Comparison of ENCODE assay signal across 1 cellular context in the genomic region with DNA sequence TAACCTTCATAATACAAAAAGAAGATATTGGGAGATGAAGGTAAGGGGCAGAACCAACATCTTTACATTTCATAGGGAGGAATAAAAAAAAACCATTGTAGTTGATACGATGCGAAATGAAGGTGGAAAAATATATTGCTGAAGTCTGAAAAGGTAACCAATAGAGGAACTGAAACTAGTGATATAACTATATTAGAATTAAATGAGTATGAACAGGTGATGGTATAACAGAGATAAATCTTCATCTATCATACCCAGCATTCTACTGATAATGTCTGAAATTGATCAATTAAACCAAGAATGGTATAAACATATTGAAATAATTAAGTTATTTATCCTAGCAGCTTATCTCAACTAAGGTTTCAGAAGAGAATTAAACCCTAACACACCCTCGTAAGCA.
A peak's percentile ranks its signal among the peaks of the same experiment; 100 is the strongest.
TF ChIP-seq lines count a peak whose summit lies in the region.

No MANE protein-coding gene starts in this region.

TF ChIP-seq in GM12878, 131 proteins besides CTCF, POLR2A, EP300 and RAD21 (continued from another document):
- TF ChIP-seq, protein P1, sequence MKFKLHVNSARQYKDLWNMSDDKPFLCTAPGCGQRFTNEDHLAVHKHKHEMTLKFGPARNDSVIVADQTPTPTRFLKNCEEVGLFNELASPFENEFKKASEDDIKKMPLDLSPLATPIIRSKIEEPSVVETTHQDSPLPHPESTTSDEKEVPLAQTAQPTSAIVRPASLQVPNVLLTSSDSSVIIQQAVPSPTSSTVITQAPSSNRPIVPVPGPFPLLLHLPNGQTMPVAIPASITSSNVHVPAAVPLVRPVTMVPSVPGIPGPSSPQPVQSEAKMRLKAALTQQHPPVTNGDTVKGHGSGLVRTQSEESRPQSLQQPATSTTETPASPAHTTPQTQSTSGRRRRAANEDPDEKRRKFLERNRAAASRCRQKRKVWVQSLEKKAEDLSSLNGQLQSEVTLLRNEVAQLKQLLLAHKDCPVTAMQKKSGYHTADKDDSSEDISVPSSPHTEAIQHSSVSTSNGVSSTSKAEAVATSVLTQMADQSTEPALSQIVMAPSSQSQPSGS (IDR thresholded peaks at IDR 0.05; ENCODE audit: low read length), result no peak
- no peak for TF ChIP-seq SREBF2 (IDR thresholded peaks at IDR 0.05; ENCODE audit: low read length)
- no peak for TF ChIP-seq ATF7 (IDR thresholded peaks at IDR 0.05; ENCODE audit: low read depth)
- TF ChIP-seq, protein P2, sequence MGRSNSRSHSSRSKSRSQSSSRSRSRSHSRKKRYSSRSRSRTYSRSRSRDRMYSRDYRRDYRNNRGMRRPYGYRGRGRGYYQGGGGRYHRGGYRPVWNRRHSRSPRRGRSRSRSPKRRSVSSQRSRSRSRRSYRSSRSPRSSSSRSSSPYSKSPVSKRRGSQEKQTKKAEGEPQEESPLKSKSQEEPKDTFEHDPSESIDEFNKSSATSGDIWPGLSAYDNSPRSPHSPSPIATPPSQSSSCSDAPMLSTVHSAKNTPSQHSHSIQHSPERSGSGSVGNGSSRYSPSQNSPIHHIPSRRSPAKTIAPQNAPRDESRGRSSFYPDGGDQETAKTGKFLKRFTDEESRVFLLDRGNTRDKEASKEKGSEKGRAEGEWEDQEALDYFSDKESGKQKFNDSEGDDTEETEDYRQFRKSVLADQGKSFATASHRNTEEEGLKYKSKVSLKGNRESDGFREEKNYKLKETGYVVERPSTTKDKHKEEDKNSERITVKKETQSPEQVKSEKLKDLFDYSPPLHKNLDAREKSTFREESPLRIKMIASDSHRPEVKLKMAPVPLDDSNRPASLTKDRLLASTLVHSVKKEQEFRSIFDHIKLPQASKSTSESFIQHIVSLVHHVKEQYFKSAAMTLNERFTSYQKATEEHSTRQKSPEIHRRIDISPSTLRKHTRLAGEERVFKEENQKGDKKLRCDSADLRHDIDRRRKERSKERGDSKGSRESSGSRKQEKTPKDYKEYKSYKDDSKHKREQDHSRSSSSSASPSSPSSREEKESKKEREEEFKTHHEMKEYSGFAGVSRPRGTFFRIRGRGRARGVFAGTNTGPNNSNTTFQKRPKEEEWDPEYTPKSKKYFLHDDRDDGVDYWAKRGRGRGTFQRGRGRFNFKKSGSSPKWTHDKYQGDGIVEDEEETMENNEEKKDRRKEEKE (IDR thresholded peaks at IDR 0.05), result no peak
- TF ChIP-seq PAX5 (IDR thresholded peaks at IDR 0.05; ENCODE audit: borderline replicate concordance, low read depth, low read length), result no peak
- no peak for TF ChIP-seq EED (IDR thresholded peaks at IDR 0.05; ENCODE audit: low read depth)
- TF ChIP-seq FOXK2 (IDR thresholded peaks at IDR 0.05), result no peak
- no peak for TF ChIP-seq FOS (IDR thresholded peaks at IDR 0.05; ENCODE audit: borderline replicate concordance, extremely low read depth, insufficient read length)
- TF ChIP-seq ZNF622 (IDR thresholded peaks at IDR 0.05), result no peak
- TF ChIP-seq KLF5 (IDR thresholded peaks at IDR 0.05; ENCODE audit: partially characterized antibody), result no peak
- no peak for TF ChIP-seq ZZZ3 (IDR thresholded peaks at IDR 0.05; ENCODE audit: control insufficient read depth, insufficient read length, low read depth)
- peak; percentile 81 for TF ChIP-seq SPI1 (IDR thresholded peaks at IDR 0.05; ENCODE audit: borderline replicate concordance, insufficient read depth, low read depth, low read length)
- TF ChIP-seq MTA3 (IDR thresholded peaks at IDR 0.05; ENCODE audit: borderline replicate concordance, low read length), result no peak
- no peak for TF ChIP-seq KAT2A (conservative IDR thresholded peaks at IDR 0.05; ENCODE audit: control insufficient read depth, low read depth, low read length)
- TF ChIP-seq MTA2 (IDR thresholded peaks at IDR 0.05; ENCODE audit: low read depth), result peak; percentile 31; the same call in 1 of the 2 replicates
- TF ChIP-seq MLLT1 (IDR thresholded peaks at IDR 0.05), result peak; percentile 70
- TF ChIP-seq USF2 (IDR thresholded peaks at IDR 0.05; ENCODE audit: borderline replicate concordance, low read depth, low read length), result no peak
- peak; percentile 89 for TF ChIP-seq JUNB (IDR thresholded peaks at IDR 0.05)
- no peak for TF ChIP-seq CBX5 (IDR thresholded peaks at IDR 0.05; ENCODE audit: low read depth)
- TF ChIP-seq TBL1XR1 (IDR thresholded peaks at IDR 0.05; ENCODE audit: low read depth, low read length), result no peak
- no peak for TF ChIP-seq SIX5 (IDR thresholded peaks at IDR 0.05; ENCODE audit: low read depth, low read length, severe bottlenecking)
- TF ChIP-seq CBFB (IDR thresholded peaks at IDR 0.05; ENCODE audit: low read depth), result no peak
- TF ChIP-seq DPF2 (IDR thresholded peaks at IDR 0.05), result peak; percentile 31; the same call in 1 of the 2 replicates
- TF ChIP-seq CEBPZ (IDR thresholded peaks at IDR 0.05; ENCODE audit: low read depth, low read length), result no peak
- TF ChIP-seq, protein P3, sequence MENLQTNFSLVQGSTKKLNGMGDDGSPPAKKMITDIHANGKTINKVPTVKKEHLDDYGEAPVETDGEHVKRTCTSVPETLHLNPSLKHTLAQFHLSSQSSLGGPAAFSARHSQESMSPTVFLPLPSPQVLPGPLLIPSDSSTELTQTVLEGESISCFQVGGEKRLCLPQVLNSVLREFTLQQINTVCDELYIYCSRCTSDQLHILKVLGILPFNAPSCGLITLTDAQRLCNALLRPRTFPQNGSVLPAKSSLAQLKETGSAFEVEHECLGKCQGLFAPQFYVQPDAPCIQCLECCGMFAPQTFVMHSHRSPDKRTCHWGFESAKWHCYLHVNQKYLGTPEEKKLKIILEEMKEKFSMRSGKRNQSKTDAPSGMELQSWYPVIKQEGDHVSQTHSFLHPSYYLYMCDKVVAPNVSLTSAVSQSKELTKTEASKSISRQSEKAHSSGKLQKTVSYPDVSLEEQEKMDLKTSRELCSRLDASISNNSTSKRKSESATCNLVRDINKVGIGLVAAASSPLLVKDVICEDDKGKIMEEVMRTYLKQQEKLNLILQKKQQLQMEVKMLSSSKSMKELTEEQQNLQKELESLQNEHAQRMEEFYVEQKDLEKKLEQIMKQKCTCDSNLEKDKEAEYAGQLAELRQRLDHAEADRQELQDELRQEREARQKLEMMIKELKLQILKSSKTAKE (IDR thresholded peaks at IDR 0.05; ENCODE audit: low read depth, poor library complexity, severe bottlenecking), result no peak
- no peak for TF ChIP-seq HDGF (IDR thresholded peaks at IDR 0.05)
- TF ChIP-seq YBX1 (IDR thresholded peaks at IDR 0.05), result no peak
- TF ChIP-seq SMAD5 (IDR thresholded peaks at IDR 0.05; ENCODE audit: low read depth), result no peak
- TF ChIP-seq NR2C1 (IDR thresholded peaks at IDR 0.05), result no peak
- TF ChIP-seq MEF2B (IDR thresholded peaks at IDR 0.05; ENCODE audit: partially characterized antibody, poor library complexity, severe bottlenecking), result no peak
- no peak for TF ChIP-seq NBN (IDR thresholded peaks at IDR 0.05)
- TF ChIP-seq, protein P4, sequence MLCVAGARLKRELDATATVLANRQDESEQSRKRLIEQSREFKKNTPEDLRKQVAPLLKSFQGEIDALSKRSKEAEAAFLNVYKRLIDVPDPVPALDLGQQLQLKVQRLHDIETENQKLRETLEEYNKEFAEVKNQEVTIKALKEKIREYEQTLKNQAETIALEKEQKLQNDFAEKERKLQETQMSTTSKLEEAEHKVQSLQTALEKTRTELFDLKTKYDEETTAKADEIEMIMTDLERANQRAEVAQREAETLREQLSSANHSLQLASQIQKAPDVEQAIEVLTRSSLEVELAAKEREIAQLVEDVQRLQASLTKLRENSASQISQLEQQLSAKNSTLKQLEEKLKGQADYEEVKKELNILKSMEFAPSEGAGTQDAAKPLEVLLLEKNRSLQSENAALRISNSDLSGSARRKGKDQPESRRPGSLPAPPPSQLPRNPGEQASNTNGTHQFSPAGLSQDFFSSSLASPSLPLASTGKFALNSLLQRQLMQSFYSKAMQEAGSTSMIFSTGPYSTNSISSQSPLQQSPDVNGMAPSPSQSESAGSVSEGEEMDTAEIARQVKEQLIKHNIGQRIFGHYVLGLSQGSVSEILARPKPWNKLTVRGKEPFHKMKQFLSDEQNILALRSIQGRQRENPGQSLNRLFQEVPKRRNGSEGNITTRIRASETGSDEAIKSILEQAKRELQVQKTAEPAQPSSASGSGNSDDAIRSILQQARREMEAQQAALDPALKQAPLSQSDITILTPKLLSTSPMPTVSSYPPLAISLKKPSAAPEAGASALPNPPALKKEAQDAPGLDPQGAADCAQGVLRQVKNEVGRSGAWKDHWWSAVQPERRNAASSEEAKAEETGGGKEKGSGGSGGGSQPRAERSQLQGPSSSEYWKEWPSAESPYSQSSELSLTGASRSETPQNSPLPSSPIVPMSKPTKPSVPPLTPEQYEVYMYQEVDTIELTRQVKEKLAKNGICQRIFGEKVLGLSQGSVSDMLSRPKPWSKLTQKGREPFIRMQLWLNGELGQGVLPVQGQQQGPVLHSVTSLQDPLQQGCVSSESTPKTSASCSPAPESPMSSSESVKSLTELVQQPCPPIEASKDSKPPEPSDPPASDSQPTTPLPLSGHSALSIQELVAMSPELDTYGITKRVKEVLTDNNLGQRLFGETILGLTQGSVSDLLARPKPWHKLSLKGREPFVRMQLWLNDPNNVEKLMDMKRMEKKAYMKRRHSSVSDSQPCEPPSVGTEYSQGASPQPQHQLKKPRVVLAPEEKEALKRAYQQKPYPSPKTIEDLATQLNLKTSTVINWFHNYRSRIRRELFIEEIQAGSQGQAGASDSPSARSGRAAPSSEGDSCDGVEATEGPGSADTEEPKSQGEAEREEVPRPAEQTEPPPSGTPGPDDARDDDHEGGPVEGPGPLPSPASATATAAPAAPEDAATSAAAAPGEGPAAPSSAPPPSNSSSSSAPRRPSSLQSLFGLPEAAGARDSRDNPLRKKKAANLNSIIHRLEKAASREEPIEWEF (IDR thresholded peaks at IDR 0.05; ENCODE audit: insufficient replicate concordance, low read depth, low read length), result no peak
- no peak for TF ChIP-seq ZSCAN29 (IDR thresholded peaks at IDR 0.05)
- no peak for TF ChIP-seq ZBED1 (IDR thresholded peaks at IDR 0.05; ENCODE audit: borderline replicate concordance)
